Comparison of ENCODE assay signal across 14 cellular contexts in the genomic region with DNA sequence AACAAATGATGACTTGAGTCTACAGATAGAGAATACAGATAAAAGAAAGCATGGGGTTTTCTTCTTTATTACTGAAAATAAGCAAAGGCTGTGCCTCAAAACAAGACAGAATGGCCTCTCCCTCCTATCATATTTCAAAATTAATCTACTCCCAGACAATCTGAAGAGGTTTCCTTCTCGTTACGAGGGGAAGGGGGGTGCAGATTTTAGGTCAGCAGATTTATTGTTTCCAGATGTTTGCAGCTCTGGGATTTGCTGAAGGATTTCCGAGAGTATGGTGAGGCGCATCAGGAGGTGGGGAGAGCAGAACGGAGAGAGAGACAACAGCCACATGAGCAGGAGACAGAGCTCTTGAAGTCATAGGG.
DNase-seq lines count a peak whose midpoint lies in the region; ATAC-seq and TF ChIP-seq lines count a peak whose summit lies in the region.
"Had no signal": no experiment of that assay in that cellular context is flagged by ENCODE, and none has a peak within 500 bp of the region (broad histone marks: within the 10 kb centered on the region; RNA-seq: fewer than 3 reads in every experiment).

No MANE protein-coding gene starts in this region.

- H3K36me3 ChIP-seq in GM23248 (ENCODE audit: low read depth), result no peaks in the 10 kb centered on the region
- H3K36me3 ChIP-seq in mesenchymal stem cell (ENCODE audit: control insufficient read depth in 1 of 2, insufficient read depth in 2 of 2, low read depth in 1 of 2, low read length in 2 of 2), result peaks cover 0 to 5% of the 10 kb centered on the region in 2 experiments
- H3K36me3 ChIP-seq in tibial artery, result no peaks in the 10 kb centered on the region
- H3K36me3 ChIP-seq in psoas muscle (ENCODE audit: insufficient read depth in 1 of 2, low read depth in 1 of 2), result no peaks in the 10 kb centered on the region
- H3K36me3 ChIP-seq in H7 (replicated peaks; ENCODE audit: control insufficient read depth, insufficient read depth, low read length), result peaks cover 5% of the 10 kb centered on the region
- H3K36me3 ChIP-seq: colonic mucosa had no signal

- peaks cover 3% of the 10 kb centered on the region for H3K79me1 ChIP-seq in mesenchymal stem cell (replicated peaks; ENCODE audit: low read length, poor library complexity, severe bottlenecking)

- H3K9me3 ChIP-seq in GM23248 (ENCODE audit: low read depth) (no peaks in the 10 kb centered on the region), mesenchymal stem cell (ENCODE audit: control insufficient read depth, low read length) (no peaks in the 10 kb centered on the region), tibial artery (no peaks in the 10 kb centered on the region), psoas muscle (no peaks in the 10 kb centered on the region)
- H3K9me3 ChIP-seq: colonic mucosa, tibial nerve had no signal

- intact Hi-C loops in tibial artery (cut with DNase I; ENCODE audit: low total_unique reads) (no loop called here), psoas muscle (cut with DNase I) (no loop called here)

- H3K9ac ChIP-seq in GM23248 (peak overlapping the region; percentile 71), mesenchymal stem cell (ENCODE audit: low read length) (peak overlapping the region; percentile 57)

- H3K4me1 ChIP-seq in GM23248 (ENCODE audit: insufficient read depth) (peaks cover 35% of the 10 kb centered on the region), mesenchymal stem cell (ENCODE audit: control insufficient read depth, insufficient read depth, low read depth, low read length) (peaks cover 12% of the 10 kb centered on the region), tibial artery (no peaks in the 10 kb centered on the region), psoas muscle (peaks cover 7% of the 10 kb centered on the region)

- in situ Hi-C loops in GM23248 (cut with MboI), result loop anchor here (25.0 kb wide), 1 partner anchor 196 kb away; no protein-coding TSS in a partner anchor

- H3K4me3 ChIP-seq in GM23248 (peak overlapping the region; percentile 47), mesenchymal stem cell (ENCODE audit: insufficient read depth in 1 of 2, low read depth in 1 of 2, low read length in 2 of 2) (peak overlapping the region in 1 of 2 experiments; percentile 48), tibial artery (no peak overlapping the region), psoas muscle (no peak overlapping the region), H7 (ENCODE audit: insufficient read depth, low read depth, low read length) (no peak overlapping the region)
- H3K4me3 ChIP-seq: colonic mucosa, tibial nerve had no signal

- no peaks in the 10 kb centered on the region for H3K79me2 ChIP-seq in GM23248 (ENCODE audit: insufficient read depth)

- no peaks in the 10 kb centered on the region for H4K20me1 ChIP-seq in GM23248 (ENCODE audit: insufficient read depth)

- H4K91ac ChIP-seq in mesenchymal stem cell (ENCODE audit: low read length), result no peak overlapping the region

- no peak overlapping the region for H2BK15ac ChIP-seq in mesenchymal stem cell (ENCODE audit: low read depth, poor library complexity, severe bottlenecking)

- H3K18ac ChIP-seq in mesenchymal stem cell (ENCODE audit: low read depth in 1 of 2, low read length in 2 of 2), result no peak overlapping the region

- peaks cover 34% of the 10 kb centered on the region for H3F3A ChIP-seq in GM23248 (ENCODE audit: insufficient read depth)

- H2AFZ ChIP-seq in GM23248 (peak overlapping the region; percentile 71), mesenchymal stem cell (ENCODE audit: low read depth, low read length) (no peak overlapping the region)

- no peak overlapping the region for H2BK12ac ChIP-seq in mesenchymal stem cell (ENCODE audit: low read length in 2 of 2)

- H3K27me3 ChIP-seq in GM23248 (replicated peaks; ENCODE audit: insufficient read depth), result no peaks in the 10 kb centered on the region
- H3K27me3 ChIP-seq in mesenchymal stem cell (ENCODE audit: control insufficient read depth in 1 of 2, insufficient read depth in 1 of 2, low read length in 2 of 2), result no peaks in the 10 kb centered on the region
- H3K27me3 ChIP-seq in tibial artery, result no peaks in the 10 kb centered on the region
- H3K27me3 ChIP-seq in psoas muscle (ENCODE audit: insufficient read depth in 3 of 3, low read length in 2 of 3), result no peaks in the 10 kb centered on the region
- no peaks in the 10 kb centered on the region for H3K27me3 ChIP-seq in H7 (ENCODE audit: control insufficient read depth, insufficient read depth, low read length)
- H3K27me3 ChIP-seq: colonic mucosa, tibial nerve had no signal

- peak; percentile 53 for DNase-seq in AG08395 (ENCODE audit: low spot score)
- DNase-seq in GM23248, result peak; percentile 62
- DNase-seq in mesenchymal stem cell, result peak; percentile 33
- DNase-seq in tibial artery, result no peak
- no peak for DNase-seq in psoas muscle
- no peak for DNase-seq in activated CD4-positive, alpha-beta T cell treated with anti-CD3 and anti-CD28 coated beads for 48 hours
- no peak for DNase-seq in H7
- DNase-seq: CD4-positive, alpha-beta T cell; colonic mucosa; erythroblast; HCEC 1CT; NCI-H2171 had no signal

- H3K4ac ChIP-seq in mesenchymal stem cell (ENCODE audit: low read depth in 1 of 2, low read length in 2 of 2), result no peak overlapping the region

- 3 to 10% methylated on average over 5 of the region's 5 CpGs for WGBS in GM23248 (ENCODE audit: low coverage in 1 of 2, low lambda C conversion rate in 2 of 2, missing lambda C conversion rate in 2 of 2), 2 experiments
- 33% methylated on average over 5 of the region's 5 CpGs for WGBS in mesenchymal stem cell
- WGBS in psoas muscle, 3 donors, result 47 to 67% (median 63%) methylated on average over 5 of the region's 5 CpGs

- no peak for TF ChIP-seq CTCF in tibial artery (IDR thresholded peaks at IDR 0.05)
- TF ChIP-seq CTCF in psoas muscle (IDR thresholded peaks at IDR 0.05), result no peak

- no peak overlapping the region for H2BK120ac ChIP-seq in mesenchymal stem cell (ENCODE audit: low read depth, low read length)

- ATAC-seq in SK-N-SH treated with all-trans-retinoic acid at 6 μM for 48 hours, result peak; percentile 68
- ATAC-seq in psoas muscle, result no peak

- no peak overlapping the region for H2BK5ac ChIP-seq in mesenchymal stem cell (ENCODE audit: low read depth, low read length, poor library complexity, severe bottlenecking)

- H3K27ac ChIP-seq in GM23248, result peak overlapping the region; percentile 90
- peak overlapping the region; percentile 11 for H3K27ac ChIP-seq in mesenchymal stem cell (ENCODE audit: low read length, poor library complexity, severe bottlenecking)
- H3K27ac ChIP-seq in tibial artery, result no peak overlapping the region
- H3K27ac ChIP-seq in psoas muscle, result no peak overlapping the region

- no peak overlapping the region for H3K14ac ChIP-seq in mesenchymal stem cell (ENCODE audit: low read length in 2 of 2)

- H3K4me2 ChIP-seq in GM23248 (ENCODE audit: unreplicated experiment) (peak overlapping the region; percentile 83), mesenchymal stem cell (ENCODE audit: low read length, poor library complexity, severe bottlenecking) (no peak overlapping the region)

- H3K9me2 ChIP-seq in GM23248 (ENCODE audit: insufficient read depth), result no peaks in the 10 kb centered on the region

- H3K23ac ChIP-seq in mesenchymal stem cell (ENCODE audit: low read length in 2 of 2), result no peak overlapping the region

- no peak overlapping the region for H2AK5ac ChIP-seq in mesenchymal stem cell (ENCODE audit: low read length, severe bottlenecking)

- H4K8ac ChIP-seq in mesenchymal stem cell (ENCODE audit: low read length), result no peak overlapping the region

TF ChIP-seq in SK-N-SH treated with all-trans-retinoic acid at 6 μM for 48 hours, 23 proteins besides CTCF, POLR2A, EP300 and RAD21 (continues in another document):
- TF ChIP-seq ZNF565 (CRISPR knock-in tag; conservative IDR thresholded peaks at IDR 0.05; ENCODE audit: low read depth) (no peak), TOX (CRISPR knock-in tag; IDR thresholded peaks at IDR 0.05; ENCODE audit: borderline replicate concordance) (no peak), SNAI2 (CRISPR knock-in tag; IDR thresholded peaks at IDR 0.05) (no peak), ISL1 (CRISPR knock-in tag; IDR thresholded peaks at IDR 0.05) (no peak), PPARA (CRISPR knock-in tag; IDR thresholded peaks at IDR 0.05; ENCODE audit: borderline replicate concordance) (no peak)
- TF ChIP-seq, protein P1, sequence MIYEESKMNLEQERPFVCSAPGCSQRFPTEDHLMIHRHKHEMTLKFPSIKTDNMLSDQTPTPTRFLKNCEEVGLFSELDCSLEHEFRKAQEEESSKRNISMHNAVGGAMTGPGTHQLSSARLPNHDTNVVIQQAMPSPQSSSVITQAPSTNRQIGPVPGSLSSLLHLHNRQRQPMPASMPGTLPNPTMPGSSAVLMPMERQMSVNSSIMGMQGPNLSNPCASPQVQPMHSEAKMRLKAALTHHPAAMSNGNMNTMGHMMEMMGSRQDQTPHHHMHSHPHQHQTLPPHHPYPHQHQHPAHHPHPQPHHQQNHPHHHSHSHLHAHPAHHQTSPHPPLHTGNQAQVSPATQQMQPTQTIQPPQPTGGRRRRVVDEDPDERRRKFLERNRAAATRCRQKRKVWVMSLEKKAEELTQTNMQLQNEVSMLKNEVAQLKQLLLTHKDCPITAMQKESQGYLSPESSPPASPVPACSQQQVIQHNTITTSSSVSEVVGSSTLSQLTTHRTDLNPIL (CRISPR knock-in tag; IDR thresholded peaks at IDR 0.05; ENCODE audit: low read depth), result no peak
- TF ChIP-seq, protein P2, sequence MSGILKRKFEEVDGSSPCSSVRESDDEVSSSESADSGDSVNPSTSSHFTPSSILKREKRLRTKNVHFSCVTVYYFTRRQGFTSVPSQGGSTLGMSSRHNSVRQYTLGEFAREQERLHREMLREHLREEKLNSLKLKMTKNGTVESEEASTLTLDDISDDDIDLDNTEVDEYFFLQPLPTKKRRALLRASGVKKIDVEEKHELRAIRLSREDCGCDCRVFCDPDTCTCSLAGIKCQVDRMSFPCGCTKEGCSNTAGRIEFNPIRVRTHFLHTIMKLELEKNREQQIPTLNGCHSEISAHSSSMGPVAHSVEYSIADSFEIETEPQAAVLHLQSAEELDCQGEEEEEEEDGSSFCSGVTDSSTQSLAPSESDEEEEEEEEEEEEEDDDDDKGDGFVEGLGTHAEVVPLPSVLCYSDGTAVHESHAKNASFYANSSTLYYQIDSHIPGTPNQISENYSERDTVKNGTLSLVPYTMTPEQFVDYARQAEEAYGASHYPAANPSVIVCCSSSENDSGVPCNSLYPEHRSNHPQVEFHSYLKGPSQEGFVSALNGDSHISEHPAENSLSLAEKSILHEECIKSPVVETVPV (CRISPR knock-in tag; IDR thresholded peaks at IDR 0.05), result no peak

Comparison
In these comparisons a context has a peak if more than half of its experiments do, and no peak if none do; other contexts are left out.
1. DNase-seq: peak in AG08395 (single experiment), GM23248 (single experiment) and mesenchymal stem cell (single experiment); none in tibial artery (0 of 2), psoas muscle (0 of 2), activated CD4-positive, alpha-beta T cell treated with anti-CD3 and anti-CD28 coated beads for 48 hours (single experiment) and H7 (single experiment).
2. H3K27ac ChIP-seq: peak in GM23248 (single experiment) and mesenchymal stem cell (single experiment); none in tibial artery (0 of 2) and psoas muscle (single experiment).